ENCODE assay signal across 11 cellular contexts in the genomic region with DNA sequence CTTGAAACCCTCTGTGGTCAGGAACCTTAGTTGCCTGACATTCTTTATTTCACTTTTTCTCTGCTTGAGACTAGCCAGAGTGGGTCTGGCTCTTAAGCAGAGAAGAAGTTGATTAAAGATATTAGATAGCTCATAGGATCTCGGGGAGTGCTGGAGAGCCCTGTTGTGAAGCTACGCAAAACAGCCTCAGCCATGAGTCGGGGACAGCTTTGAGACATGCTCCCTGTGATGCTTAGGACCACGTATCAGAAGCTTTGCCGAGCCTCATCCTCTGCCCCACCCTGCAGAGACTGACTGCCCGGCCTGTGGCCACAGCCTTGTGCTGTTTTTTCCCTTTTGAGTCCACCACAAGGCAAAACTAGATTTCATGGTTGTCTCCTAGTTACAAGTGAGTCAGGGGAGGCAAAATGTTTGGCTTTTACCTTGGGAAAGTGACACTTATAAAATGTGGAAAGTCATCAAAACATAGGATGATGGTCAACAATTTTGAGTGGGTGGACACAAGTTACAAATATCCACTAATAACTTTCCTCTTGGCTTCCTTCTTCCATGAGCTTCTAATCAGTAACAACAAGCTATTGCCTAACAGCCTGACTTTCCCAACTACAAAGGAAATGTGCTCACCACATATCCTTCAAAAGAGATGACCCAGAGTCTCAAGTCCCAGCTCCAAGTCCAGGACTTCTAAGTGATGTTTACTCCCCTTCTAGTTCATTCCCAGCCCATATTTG.
DNase-seq lines count a peak whose midpoint lies in the region; ATAC-seq and TF ChIP-seq lines count a peak whose summit lies in the region.
"Had no signal": no experiment of that assay in that cellular context is flagged by ENCODE, and none has a peak within 500 bp of the region (broad histone marks: within the 10 kb centered on the region; RNA-seq: fewer than 3 reads in every experiment).

No MANE protein-coding gene starts in this region.

- no peaks in the 10 kb centered on the region for H3K4me1 ChIP-seq in esophagus muscularis mucosa
- H3K4me1 ChIP-seq in A673 (ENCODE audit: insufficient read depth, low read length, poor library complexity, severe bottlenecking), result no peaks in the 10 kb centered on the region

- peaks cover 25% of the 10 kb centered on the region for H3K9me3 Mint-ChIP-seq in nephron progenitor cell
- H3K9me3 Mint-ChIP-seq: CD8-positive, alpha-beta T cell; stimulated activated naive CD8-positive, alpha-beta T cell treated with anti-CD3 and anti-CD28 coated beads, Interleukin-15, Interleukin-2, amounts not matched to agents 100 ng/mL and 50 ng/mL, for 24 hours had no signal

- TF ChIP-seq CTCF in NB4 (IDR thresholded peaks at IDR 0.05; ENCODE audit: low read depth, low read length) (no peak), esophagus muscularis mucosa (IDR thresholded peaks at IDR 0.05) (no peak), nephron progenitor cell (IDR thresholded peaks at IDR 0.05) (no peak), A673 (conservative IDR thresholded peaks at IDR 0.05; ENCODE audit: low read depth, low read length) (no peak)

- POLR2A ChIA-PET in A673 (lab: Charles Lee; ENCODE audit: low non-redundant PET), result no interaction called here

- BruUV-seq in A673 (replicated peaks; lab: Mats Ljungman, UMichigan), result no TSS peak

- H3K9me3 ChIP-seq in esophagus muscularis mucosa, result no peaks in the 10 kb centered on the region
- H3K9me3 ChIP-seq in A673 (ENCODE audit: low read depth, low read length, poor library complexity, severe bottlenecking), result peaks cover 5% of the 10 kb centered on the region

- H3K4me3 ChIP-seq in NB4 (ENCODE audit: low read depth, low read length) (no peak overlapping the region), esophagus muscularis mucosa (no peak overlapping the region), A673 (ENCODE audit: low read depth, low read length, poor library complexity, severe bottlenecking) (no peak overlapping the region)

- no peaks in the 10 kb centered on the region for H3K36me3 ChIP-seq in esophagus muscularis mucosa
- no peaks in the 10 kb centered on the region for H3K36me3 ChIP-seq in A673 (ENCODE audit: insufficient read depth, low read length, poor library complexity, severe bottlenecking)

- peaks cover 3% of the 10 kb centered on the region for H3K27me3 Mint-ChIP-seq in nephron progenitor cell (ENCODE audit: low read depth, poor library complexity)
- H3K27me3 Mint-ChIP-seq: stimulated activated naive CD8-positive, alpha-beta T cell treated with anti-CD3 and anti-CD28 coated beads, Interleukin-15, Interleukin-2, amounts not matched to agents 100 ng/mL and 50 ng/mL, for 24 hours had no signal

- no peak overlapping the region for H3K4me3 Mint-ChIP-seq in nephron progenitor cell
- H3K4me3 Mint-ChIP-seq: CD8-positive, alpha-beta T cell; stimulated activated naive CD8-positive, alpha-beta T cell treated with anti-CD3 and anti-CD28 coated beads, Interleukin-15, Interleukin-2, amounts not matched to agents 100 ng/mL and 50 ng/mL, for 24 hours had no signal

- DNase-seq in AG08395 (ENCODE audit: low spot score), result peak; percentile 57
- peak; percentile 62 for DNase-seq in NB4 (ENCODE audit: low read depth)
- no peak for DNase-seq in esophagus muscularis mucosa (ENCODE audit: extremely low spot score)
- no peak for DNase-seq in nephron progenitor cell
- DNase-seq in NK-92 treated with Interleukin-12 subunit alpha and Interleukin-12 subunit beta, amount 100 ng/mL, for 24 hours (lab: John Stamatoyannopoulos, UW), result no peak
- no peak for DNase-seq in A673 (ENCODE audit: low spot score)
- DNase-seq: activated T-cell treated with anti-CD3 and anti-CD28 coated beads, Interleukin-2, amount 50 U/mL, for 1 hour; CD8-positive, alpha-beta T cell had no signal

- CTCF ChIA-PET in A673 (lab: Charles Lee), result no interaction called here

- H3K27ac ChIP-seq in esophagus muscularis mucosa (replicated peaks in 1 of 4), result peak overlapping the region; percentile 33 to 58 (median 44)
- H3K27ac ChIP-seq in A673 (ENCODE audit: low read depth, low read length, poor library complexity, severe bottlenecking), result no peak overlapping the region

- peaks cover 67% of the 10 kb centered on the region for H3K36me3 Mint-ChIP-seq in nephron progenitor cell (ENCODE audit: low read depth)

- peak overlapping the region; percentile 90 for H3K27ac Mint-ChIP-seq in nephron progenitor cell
- H3K27ac Mint-ChIP-seq: CD8-positive, alpha-beta T cell; stimulated activated naive CD8-positive, alpha-beta T cell treated with anti-CD3 and anti-CD28 coated beads, Interleukin-15, Interleukin-2, amounts not matched to agents 100 ng/mL and 50 ng/mL, for 24 hours had no signal

- H3K27me3 ChIP-seq in esophagus muscularis mucosa, result no peaks in the 10 kb centered on the region
- H3K27me3 ChIP-seq in A673 (replicated peaks; ENCODE audit: insufficient read depth, low read depth, low read length, poor library complexity), result no peaks in the 10 kb centered on the region

- 79% methylated on average over 5 of the region's 6 CpGs for WGBS in esophagus muscularis mucosa

- intact Hi-C loops in esophagus muscularis mucosa (cut with DNase I), result no loop called here
- intact Hi-C loops in A673 (cut with micrococcal nuclease; ENCODE audit: unreplicated experiment), result no loop called here

- no peak for TF ChIP-seq EP300 in esophagus muscularis mucosa (IDR thresholded peaks at IDR 0.05)

- H3K4me1 Mint-ChIP-seq in nephron progenitor cell, result peaks cover 23% of the 10 kb centered on the region

- no peak for TF ChIP-seq POLR2A in NB4 (IDR thresholded peaks at IDR 0.05; ENCODE audit: extremely low read depth, insufficient read length)
- TF ChIP-seq POLR2A in esophagus muscularis mucosa (IDR thresholded peaks at IDR 0.05; ENCODE audit: low read depth), result no peak

- no peak for ATAC-seq in GM21723 (IDR thresholded peaks at IDR 0.05; ENCODE audit: unreplicated experiment)
- ATAC-seq in HG03565 (IDR thresholded peaks at IDR 0.05; ENCODE audit: unreplicated experiment), result no peak
- ATAC-seq: CD8-positive, alpha-beta T cell had no signal

Comparison
In these comparisons a context has a peak if more than half of its experiments do, and no peak if none do; other contexts are left out.
1. DNase-seq: peak in AG08395 (single experiment) and NB4 (single experiment); none in esophagus muscularis mucosa (single experiment), nephron progenitor cell (single experiment), NK-92 treated with Interleukin-12 subunit alpha and Interleukin-12 subunit beta, amount 100 ng/mL, for 24 hours (single experiment) and A673 (single experiment).